Comparison of ENCODE assay signal across 9 cellular contexts in the genomic region with DNA sequence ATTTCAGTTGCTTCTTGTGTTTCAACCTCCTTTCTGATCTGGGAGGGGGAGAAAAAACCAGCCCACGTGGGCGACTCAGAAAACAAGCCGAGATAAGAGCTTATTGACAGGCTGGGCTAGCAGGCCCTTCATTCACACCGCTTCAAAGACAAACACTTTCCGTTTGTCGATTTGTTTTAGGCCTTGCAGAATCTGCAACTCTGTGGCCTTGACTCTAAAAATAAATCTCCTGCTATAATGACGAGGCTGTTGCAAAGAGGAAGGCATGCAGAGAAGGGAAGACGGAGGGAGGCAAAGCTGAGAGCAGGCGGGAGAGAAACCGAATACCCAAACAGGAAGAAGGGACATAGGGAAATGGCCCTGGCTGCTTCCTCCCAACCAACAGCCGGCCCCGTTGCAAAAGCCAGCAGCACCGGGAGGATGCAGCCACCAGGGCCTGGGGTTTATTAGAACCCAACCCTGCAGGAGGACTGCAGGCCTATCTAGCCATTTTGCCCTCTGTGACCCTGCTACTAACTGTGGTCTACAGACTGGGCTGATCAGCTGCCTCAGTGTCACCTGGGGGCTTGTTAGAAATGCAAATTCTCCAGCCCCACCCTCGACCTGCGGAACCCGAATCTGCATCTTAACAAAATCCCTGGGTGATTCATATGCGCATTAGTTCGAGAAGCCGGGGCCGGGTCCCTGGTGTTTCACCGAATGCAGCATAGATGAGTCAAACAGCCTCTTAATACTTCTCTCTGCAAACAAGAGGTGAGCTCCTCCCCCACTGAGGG.
DNase-seq lines count a peak whose midpoint lies in the region; ATAC-seq, FAIRE-seq and TF ChIP-seq lines count a peak whose summit lies in the region.
"Had no signal": no experiment of that assay in that cellular context is flagged by ENCODE, and none has a peak within 500 bp of the region (broad histone marks: within the 10 kb centered on the region; RNA-seq: fewer than 3 reads in every experiment).

No MANE protein-coding gene starts in this region.

- peak overlapping the region; percentile 37 for H3K4me3 ChIP-seq in SJCRH30

- DNase-seq in GM12891 (ENCODE audit: insufficient read length, low spot score): no peak
- peak; percentile 32 to 66 for DNase-seq in SJCRH30
- DNase-seq in activated naive CD4-positive, alpha-beta T cell treated with anti-CD3 and anti-CD28 coated beads for 36 hours: peak; percentile 87
- DNase-seq in left colon: no peak
- DNase-seq in stimulated activated CD4-positive, alpha-beta T cell treated with anti-CD3 and anti-CD28 coated beads, Interleukin-4, amount 100 ng/mL, for 48 hours (ENCODE audit: low read depth in 2 of 2): peak; percentile 46 to 52
- DNase-seq in SHP77 (lab: John Stamatoyannopoulos, UW): no peak
- no peak for DNase-seq in cerebellum (ENCODE audit: low spot score)
- no peak for DNase-seq in NCI-H69 (lab: John Stamatoyannopoulos, UW)

- H3K4me3 Mint-ChIP-seq in activated naive CD4-positive, alpha-beta T cell treated with anti-CD3 and anti-CD28 coated beads for 36 hours: peak overlapping the region; percentile 15

- H3K27me3 ChIP-seq in SJCRH30: no peaks in the 10 kb centered on the region

- H3K9me3 Mint-ChIP-seq in activated naive CD4-positive, alpha-beta T cell treated with anti-CD3 and anti-CD28 coated beads for 36 hours: peaks cover 2% of the 10 kb centered on the region

- ATAC-seq in left colon: peak; percentile 51
- ATAC-seq: HCT116 had no signal

- H3K27ac ChIP-seq in SJCRH30: peak overlapping the region; percentile 70

- intact Hi-C loops in activated naive CD4-positive, alpha-beta T cell treated with anti-CD3 and anti-CD28 coated beads for 36 hours (cut with micrococcal nuclease): loop anchor here (5.0 to 10.0 kb wide), 6 partner anchors 100 to 510 kb away; partner anchors contain the start of gene BCOR
- intact Hi-C loops in left colon (cut with DNase I, micrococcal nuclease): no loop called here

- peaks cover 40% of the 10 kb centered on the region for H3K4me1 Mint-ChIP-seq in activated naive CD4-positive, alpha-beta T cell treated with anti-CD3 and anti-CD28 coated beads for 36 hours (ENCODE audit: low read depth)

- H3K27ac Mint-ChIP-seq in activated naive CD4-positive, alpha-beta T cell treated with anti-CD3 and anti-CD28 coated beads for 36 hours: peak overlapping the region; percentile 83

- CTCF ChIA-PET in activated naive CD4-positive, alpha-beta T cell treated with anti-CD3 and anti-CD28 coated beads for 36 hours (lab: Charles Lee): no interaction called here

- peaks cover 22% of the 10 kb centered on the region for H3K4me1 ChIP-seq in SJCRH30

- peak; percentile 77 for FAIRE-seq in GM12891 (lab: Jason Lieb, UNC)

- H3K36me3 Mint-ChIP-seq in activated naive CD4-positive, alpha-beta T cell treated with anti-CD3 and anti-CD28 coated beads for 36 hours (ENCODE audit: low read depth): no peaks in the 10 kb centered on the region

- H3K27me3 Mint-ChIP-seq in activated naive CD4-positive, alpha-beta T cell treated with anti-CD3 and anti-CD28 coated beads for 36 hours (ENCODE audit: low read depth): no peaks in the 10 kb centered on the region

- TF ChIP-seq POLR2A in GM12891 (IDR thresholded peaks at IDR 0.05; ENCODE audit: low read depth, low read length): no peak

- no peaks in the 10 kb centered on the region for H3K9me3 ChIP-seq in SJCRH30 (replicated peaks)

- no peaks in the 10 kb centered on the region for H3K36me3 ChIP-seq in SJCRH30

TF ChIP-seq in GM12891, 5 proteins besides CTCF, POLR2A, EP300 and RAD21:
- TF ChIP-seq SPI1 (IDR thresholded peaks at IDR 0.05; ENCODE audit: low read depth, low read length): no peak
- no peak for TF ChIP-seq POLR2AphosphoS5 (IDR thresholded peaks at IDR 0.05; ENCODE audit: low read depth, low read length)
- no peak for TF ChIP-seq PAX5 (IDR thresholded peaks at IDR 0.05; ENCODE audit: insufficient read depth, low read length, severe bottlenecking)
- TF ChIP-seq POU2F2 (IDR thresholded peaks at IDR 0.05; ENCODE audit: low read depth, low read length): no peak
- TF ChIP-seq TAF1 (IDR thresholded peaks at IDR 0.05; ENCODE audit: low read depth, low read length): no peak
TF ChIP-seq in GM12891: peak in this region for 0.

Comparison
In these comparisons a context has a peak if more than half of its experiments do, and no peak if none do; other contexts are left out.
1. DNase-seq: peak in SJCRH30 (2 of 2), activated naive CD4-positive, alpha-beta T cell treated with anti-CD3 and anti-CD28 coated beads for 36 hours (single experiment) and stimulated activated CD4-positive, alpha-beta T cell treated with anti-CD3 and anti-CD28 coated beads, Interleukin-4, amount 100 ng/mL, for 48 hours (2 of 2); none in GM12891 (single experiment), left colon (0 of 2), SHP77 (0 of 2), cerebellum (single experiment) and NCI-H69 (single experiment).